Comparison of ENCODE assay signal across 1 cellular context in genomic region chr16:50618238-50618918, GRCh38.
TF ChIP-seq lines count a peak whose summit lies in the region.

No MANE protein-coding gene starts in this region.

TF ChIP-seq in GM23338, 12 proteins besides CTCF, POLR2A, EP300 and RAD21 (continued from another document):
- TF ChIP-seq EZH2phosphoT487 (IDR thresholded peaks at IDR 0.05; ENCODE audit: unreplicated experiment) (no peak), POLR2AphosphoS5 (IDR thresholded peaks at IDR 0.05; ENCODE audit: low read depth) (no peak)
- TF ChIP-seq, protein P1, sequence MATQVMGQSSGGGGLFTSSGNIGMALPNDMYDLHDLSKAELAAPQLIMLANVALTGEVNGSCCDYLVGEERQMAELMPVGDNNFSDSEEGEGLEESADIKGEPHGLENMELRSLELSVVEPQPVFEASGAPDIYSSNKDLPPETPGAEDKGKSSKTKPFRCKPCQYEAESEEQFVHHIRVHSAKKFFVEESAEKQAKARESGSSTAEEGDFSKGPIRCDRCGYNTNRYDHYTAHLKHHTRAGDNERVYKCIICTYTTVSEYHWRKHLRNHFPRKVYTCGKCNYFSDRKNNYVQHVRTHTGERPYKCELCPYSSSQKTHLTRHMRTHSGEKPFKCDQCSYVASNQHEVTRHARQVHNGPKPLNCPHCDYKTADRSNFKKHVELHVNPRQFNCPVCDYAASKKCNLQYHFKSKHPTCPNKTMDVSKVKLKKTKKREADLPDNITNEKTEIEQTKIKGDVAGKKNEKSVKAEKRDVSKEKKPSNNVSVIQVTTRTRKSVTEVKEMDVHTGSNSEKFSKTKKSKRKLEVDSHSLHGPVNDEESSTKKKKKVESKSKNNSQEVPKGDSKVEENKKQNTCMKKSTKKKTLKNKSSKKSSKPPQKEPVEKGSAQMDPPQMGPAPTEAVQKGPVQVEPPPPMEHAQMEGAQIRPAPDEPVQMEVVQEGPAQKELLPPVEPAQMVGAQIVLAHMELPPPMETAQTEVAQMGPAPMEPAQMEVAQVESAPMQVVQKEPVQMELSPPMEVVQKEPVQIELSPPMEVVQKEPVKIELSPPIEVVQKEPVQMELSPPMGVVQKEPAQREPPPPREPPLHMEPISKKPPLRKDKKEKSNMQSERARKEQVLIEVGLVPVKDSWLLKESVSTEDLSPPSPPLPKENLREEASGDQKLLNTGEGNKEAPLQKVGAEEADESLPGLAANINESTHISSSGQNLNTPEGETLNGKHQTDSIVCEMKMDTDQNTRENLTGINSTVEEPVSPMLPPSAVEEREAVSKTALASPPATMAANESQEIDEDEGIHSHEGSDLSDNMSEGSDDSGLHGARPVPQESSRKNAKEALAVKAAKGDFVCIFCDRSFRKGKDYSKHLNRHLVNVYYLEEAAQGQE (IDR thresholded peaks at IDR 0.05; ENCODE audit: unreplicated experiment) = no peak
TF ChIP-seq in GM23338: peak in this region for 0.
